8 cellular contexts compared by ENCODE assay signal in genomic region chr10:133276435-133277201, GRCh38. TPM values are rescaled to one million over a fixed set of nuclear protein-coding genes. Genes with fewer than 3 reads are reported as not detected.
DNase-seq lines count a peak whose midpoint lies in the region; ATAC-seq and TF ChIP-seq lines count a peak whose summit lies in the region.

ADAM8 (minus strand) TSS chr10:133276868; CDS start chr10:133276817, 51 bp downstream.

- H4K20me1 ChIP-seq in BLaER1, result peaks cover 65% of the 10 kb centered on the region

- H3K27me3 Mint-ChIP-seq in activated CD4-positive, alpha-beta memory T cell treated with anti-CD3 and anti-CD28 coated beads for 36 hours, result no peaks in the 10 kb centered on the region

- peak; percentile 54 for ATAC-seq in GM19328 (IDR thresholded peaks at IDR 0.05; ENCODE audit: unreplicated experiment)
- ATAC-seq in HG03460 (IDR thresholded peaks at IDR 0.05; ENCODE audit: unreplicated experiment), result peak; percentile 51
- ATAC-seq in esophagus mucosa, result peak; percentile 11

- H3K9ac ChIP-seq in BLaER1, result no peak within 1 kb of the TSS; the same call in 1 of the 2 replicates

- H3K9me3 ChIP-seq in BLaER1, result no peaks in the 10 kb centered on the region

- peak within 1 kb of the TSS; percentile 96 for H3K4me2 ChIP-seq in BLaER1

- POLR2A ChIA-PET in activated CD4-positive, alpha-beta memory T cell treated with anti-CD3 and anti-CD28 coated beads for 36 hours (lab: Charles Lee), result interaction anchor here (0.6 to 5.1 kb wide), 7 partner anchors 10 to 94 kb away, joined by 3 to 61 read pairs (median 11); no protein-coding TSS in a partner anchor

- H3K27me3 ChIP-seq in BLaER1, result peaks cover 30% of the 10 kb centered on the region

- H3K4me3 Mint-ChIP-seq in activated CD4-positive, alpha-beta memory T cell treated with anti-CD3 and anti-CD28 coated beads for 36 hours, result peak within 1 kb of the TSS; percentile 91

- peaks cover 37% of the 10 kb centered on the region for H3K36me3 ChIP-seq in BLaER1

- CTCF ChIA-PET in activated CD4-positive, alpha-beta memory T cell treated with anti-CD3 and anti-CD28 coated beads for 36 hours (lab: Charles Lee), result interaction anchor here (0.7 to 4.2 kb wide), 7 partner anchors 10 to 133 kb away, joined by 4 to 28 read pairs (median 14); no protein-coding TSS in a partner anchor

- intact Hi-C loops in activated CD4-positive, alpha-beta memory T cell treated with anti-CD3 and anti-CD28 coated beads for 36 hours (cut with micrococcal nuclease), result no loop called here

- peaks cover 23% of the 10 kb centered on the region for H3K36me3 Mint-ChIP-seq in activated CD4-positive, alpha-beta memory T cell treated with anti-CD3 and anti-CD28 coated beads for 36 hours

- H3K4me1 ChIP-seq in BLaER1, result peaks cover 56% of the 10 kb centered on the region

- no peaks in the 10 kb centered on the region for H3K9me3 Mint-ChIP-seq in activated CD4-positive, alpha-beta memory T cell treated with anti-CD3 and anti-CD28 coated beads for 36 hours

- H3K4me3 ChIP-seq in BLaER1 (peak within 1 kb of the TSS; percentile 57), retinal pigment epithelial cell (ENCODE audit: low read length) (peak within 1 kb of the TSS; percentile 31)

- TF ChIP-seq CTCF in retinal pigment epithelial cell (conservative IDR thresholded peaks at IDR 0.05; ENCODE audit: low read depth, low read length), result no peak

- no peak within 1 kb of the TSS for H3K27ac ChIP-seq in BLaER1

- peaks cover 28% of the 10 kb centered on the region for H3K4me1 Mint-ChIP-seq in activated CD4-positive, alpha-beta memory T cell treated with anti-CD3 and anti-CD28 coated beads for 36 hours (ENCODE audit: low read depth)

- H3K27ac Mint-ChIP-seq in activated CD4-positive, alpha-beta memory T cell treated with anti-CD3 and anti-CD28 coated beads for 36 hours, result peak within 1 kb of the TSS; percentile 93

- peak; percentile 83 for DNase-seq in activated CD4-positive, alpha-beta memory T cell treated with anti-CD3 and anti-CD28 coated beads for 36 hours
- DNase-seq in retinal pigment epithelial cell (ENCODE audit: low read depth) (no peak), RKO (ENCODE audit: low spot score) (no peak), cerebellum (ENCODE audit: low spot score) (no peak)

RNA-seq across cellular contexts. Expression of gene ADAM8, which starts in this region (rescaled TPM):
- 100 to 1,000 TPM; 160 to 165 TPM for total RNA-seq in activated CD4-positive, alpha-beta memory T cell treated with anti-CD3 and anti-CD28 coated beads for 36 hours
- total RNA-seq in esophagus mucosa, result 2.5 TPM
- total RNA-seq in cerebellum, result 1.6 TPM

Comparison
In these comparisons a context has a peak if more than half of its experiments do, and no peak if none do; other contexts are left out.
1. RNA of gene ADAM8 (total RNA-seq): 160 to 165 TPM in activated CD4-positive, alpha-beta memory T cell treated with anti-CD3 and anti-CD28 coated beads for 36 hours; 2.5 TPM in esophagus mucosa (single experiment) and 1.6 TPM in cerebellum (single experiment); every median in the first group is over 10 times any median in the second.
2. Peak in every context shown above with its lines, with median percentiles within 50 percentile points of each other: ATAC-seq.